Comparison of ENCODE assay signal across 8 cellular contexts in genomic region chr2:30225131-30225762, GRCh38. TPM values are rescaled to one million over a fixed set of nuclear protein-coding genes. Genes with fewer than 3 reads are reported as not detected.
DNase-seq lines count a peak whose midpoint lies in the region; ATAC-seq and TF ChIP-seq lines count a peak whose summit lies in the region.

No MANE protein-coding gene starts in this region.

- H3K9me3 ChIP-seq in psoas muscle = no peaks in the 10 kb centered on the region

- H3K9me3 Mint-ChIP-seq in activated T-cell treated with anti-CD3 and anti-CD28 coated beads, Interleukin-2, amount 50 U/mL, for 24 hours = no peaks in the 10 kb centered on the region

- ATAC-seq in GM21737 (IDR thresholded peaks at IDR 0.05; ENCODE audit: unreplicated experiment) (peak; percentile 56), psoas muscle (peak; percentile 57 to 91 (median 90))

- no peaks in the 10 kb centered on the region for H3K36me3 ChIP-seq in psoas muscle (ENCODE audit: insufficient read depth in 1 of 2, low read depth in 1 of 2)

- DNase-seq in GM12864 (ENCODE audit: low read depth) (no peak), NCI-H2029 treated with DMSO at 0.1 percent for 48 hours (lab: John Stamatoyannopoulos, UW) (peak; percentile 65), foreskin fibroblast (peak in 1 of 2 donors; percentile 35), psoas muscle (peak in 1 of 2 donors; percentile 38), mesenteric fat pad (ENCODE audit: low spot score) (no peak), GOT3 (lab: John Stamatoyannopoulos, UW) (no peak)
- peak; percentile 66 for DNase-seq in activated T-cell treated with anti-CD3 and anti-CD28 coated beads, Interleukin-2, amount 50 U/mL, for 24 hours

- peak overlapping the region; percentile 49 for H3K4me3 ChIP-seq in GM12864 (ENCODE audit: low read depth, low read length)
- peak overlapping the region; percentile 39 to 49 for H3K4me3 ChIP-seq in foreskin fibroblast (ENCODE audit: low read depth in 1 of 2, low read length in 2 of 2)
- H3K4me3 ChIP-seq in psoas muscle = peak overlapping the region; percentile 53

- peaks cover 26% of the 10 kb centered on the region for H3K4me1 ChIP-seq in psoas muscle

- H3K27me3 Mint-ChIP-seq in activated T-cell treated with anti-CD3 and anti-CD28 coated beads, Interleukin-2, amount 50 U/mL, for 24 hours = no peaks in the 10 kb centered on the region

- H3K4me3 Mint-ChIP-seq in activated T-cell treated with anti-CD3 and anti-CD28 coated beads, Interleukin-2, amount 50 U/mL, for 24 hours = peak overlapping the region; percentile 87

- intact Hi-C loops in psoas muscle (cut with DNase I) = no loop called here

- peak; percentile 13 for TF ChIP-seq CTCF in GM12864 (IDR thresholded peaks at IDR 0.05; ENCODE audit: low read depth, low read length, missing control alignments)
- TF ChIP-seq CTCF in foreskin fibroblast (IDR thresholded peaks at IDR 0.05; ENCODE audit: low read depth, low read length) = no peak
- peak; percentile 7 for TF ChIP-seq CTCF in psoas muscle (IDR thresholded peaks at IDR 0.05)

- no peaks in the 10 kb centered on the region for H3K36me3 Mint-ChIP-seq in activated T-cell treated with anti-CD3 and anti-CD28 coated beads, Interleukin-2, amount 50 U/mL, for 24 hours (ENCODE audit: low read depth)

- peak overlapping the region; percentile 66 for H3K27ac ChIP-seq in psoas muscle

- H3K27me3 ChIP-seq in psoas muscle (ENCODE audit: insufficient read depth in 3 of 3, low read length in 2 of 3) = no peaks in the 10 kb centered on the region

- peak overlapping the region; percentile 92 for H3K27ac Mint-ChIP-seq in activated T-cell treated with anti-CD3 and anti-CD28 coated beads, Interleukin-2, amount 50 U/mL, for 24 hours

- peaks cover 73% of the 10 kb centered on the region for H3K4me1 Mint-ChIP-seq in activated T-cell treated with anti-CD3 and anti-CD28 coated beads, Interleukin-2, amount 50 U/mL, for 24 hours (ENCODE audit: low read depth)

- WGBS in psoas muscle, 3 donors = 5% methylated on average over 8 of the region's 8 CpGs

RNA-seq across cellular contexts. Expression of gene LBH, which starts 6.1 kb away (rescaled TPM):
- total RNA-seq in psoas muscle (10 to 100 TPM; 11.1 to 15.5 (median 14.2) TPM), mesenteric fat pad (34.9 TPM)
- 10 to 100 TPM in 1 of 3 donors, 1 to 10 TPM in 2; 6.5 to 10.5 (median 9.7) TPM for polyA plus RNA-seq in psoas muscle

Comparison
In these comparisons a context has a peak if more than half of its experiments do, and no peak if none do; other contexts are left out.
1. DNase-seq: peak in NCI-H2029 treated with DMSO at 0.1 percent for 48 hours (single experiment) and activated T-cell treated with anti-CD3 and anti-CD28 coated beads, Interleukin-2, amount 50 U/mL, for 24 hours (single experiment); none in GM12864 (single experiment), mesenteric fat pad (single experiment) and GOT3 (single experiment).
2. Peak in every context shown above with its lines, with median percentiles within 50 percentile points of each other: H3K4me3 ChIP-seq.